ENCODE assay signal across 17 cellular contexts in genomic region chr1:192958350-192958749, GRCh38.
A peak's percentile ranks its signal among the peaks of the same experiment; 100 is the strongest.
DNase-seq lines count a peak whose midpoint lies in the region; ATAC-seq, FAIRE-seq and TF ChIP-seq lines count a peak whose summit lies in the region.
"Had no signal": no experiment of that assay in that cellular context is flagged by ENCODE, and none has a peak within 500 bp of the region (broad histone marks: within the 10 kb centered on the region; RNA-seq: fewer than 3 reads in every experiment).

No MANE protein-coding gene starts in this region.

- ATAC-seq in A549 (no peak), K562 (no peak)
- no peak for ATAC-seq in activated naive CD4-positive, alpha-beta T cell treated with anti-CD3 and anti-CD28 coated beads, Interleukin-2, amount 50 U/mL, for 72 hours

- no peak for TF ChIP-seq EP300 in A549 (IDR thresholded peaks at IDR 0.05)
- no peak for TF ChIP-seq EP300 in K562 (IDR thresholded peaks at IDR 0.05; ENCODE audit: low read length)

- H3K79me2 ChIP-seq in K562 (ENCODE audit: control insufficient read depth, insufficient read depth, low read length), result no peaks in the 10 kb centered on the region

- TF ChIP-seq RAD21 in A549 (conservative IDR thresholded peaks at IDR 0.05 in 1 of 2, IDR thresholded peaks at IDR 0.05 in 1 of 2) (no peak), K562 (CRISPR knock-in tag; conservative IDR thresholded peaks at IDR 0.05 in 1 of 2, IDR thresholded peaks at IDR 0.05 in 1 of 2) (no peak)

- H4K20me1 ChIP-seq in K562 (replicated peaks; ENCODE audit: control insufficient read depth, insufficient read depth, low read length), result no peaks in the 10 kb centered on the region
- H4K20me1 ChIP-seq: BLaER1 had no signal

- FAIRE-seq in A549 (lab: Jason Lieb, UNC) (no peak), D721Med (lab: Jason Lieb, UNC) (peak; percentile 78), K562 (lab: Jason Lieb, UNC) (no peak)
- FAIRE-seq: GM12892 had no signal

- H3K9me1 ChIP-seq in K562 (ENCODE audit: control insufficient read depth, insufficient read depth, low read length), result no peaks in the 10 kb centered on the region

- no peak overlapping the region for H3K9ac ChIP-seq in K562 (ENCODE audit: insufficient read depth in 1 of 2, low read depth in 2 of 2, low read length in 2 of 2)
- H3K9ac ChIP-seq: BLaER1 had no signal

- no peaks in the 10 kb centered on the region for H3K36me3 ChIP-seq in K562 (ENCODE audit: control insufficient read depth, insufficient read depth, low read length)
- H3K36me3 ChIP-seq: BLaER1 had no signal

- H3K27ac ChIP-seq in A549, result no peak overlapping the region
- H3K27ac ChIP-seq in K562 (ENCODE audit: extremely low read depth, low read depth, low read length), result no peak overlapping the region
- H3K27ac ChIP-seq: BLaER1, C4-2B had no signal

- H3K36me3 Mint-ChIP-seq in activated naive CD4-positive, alpha-beta T cell treated with anti-CD3 and anti-CD28 coated beads, Interleukin-2, amount 50 U/mL, for 72 hours, result no peaks in the 10 kb centered on the region

- POLR2A ChIA-PET in A549 (lab: Yijun Ruan, JAX), result no interaction called here
- POLR2A ChIA-PET in K562 (lab: Yijun Ruan, JAX), result interaction anchor here (1.0 kb wide), 1 partner anchor 146 kb away, joined by 4 read pairs; no protein-coding TSS in a partner anchor

- H3K27ac Mint-ChIP-seq in activated naive CD4-positive, alpha-beta T cell treated with anti-CD3 and anti-CD28 coated beads, Interleukin-2, amount 50 U/mL, for 72 hours, result no peak overlapping the region
- H3K27ac Mint-ChIP-seq: B cell; CD4-positive, alpha-beta T cell; CD8-positive, alpha-beta memory T cell had no signal

- no TSS peak for BruUV-seq in K562 (replicated peaks; lab: Mats Ljungman, UMichigan)

- no peak overlapping the region for H3K4me3 ChIP-seq in A549
- H3K4me3 ChIP-seq in K562, result no peak overlapping the region
- H3K4me3 ChIP-seq: BLaER1 had no signal

- H3K4me2 ChIP-seq in A549 (no peak overlapping the region), K562 (ENCODE audit: insufficient read depth, low read length) (no peak overlapping the region)
- H3K4me2 ChIP-seq: BLaER1 had no signal

- H3K9me3 ChIP-seq in A549 (no peaks in the 10 kb centered on the region), K562 (replicated peaks; ENCODE audit: control insufficient read depth, insufficient read depth, low read depth, low read length) (no peaks in the 10 kb centered on the region)
- H3K9me3 ChIP-seq: BLaER1 had no signal

- in situ Hi-C loops in K562 (cut with MboI), result no loop called here
- in situ Hi-C loops in G401 (cut with HindIII; ENCODE audit: low sequenced_read_pairs), result no loop called here

- intact Hi-C loops in K562 (cut with micrococcal nuclease), result no loop called here

- TF ChIP-seq POLR2A in A549 (IDR thresholded peaks at IDR 0.05; ENCODE audit: low read length) (no peak), K562 (conservative IDR thresholded peaks at IDR 0.05) (no peak)

- CTCF ChIA-PET in A549 (lab: Yijun Ruan, JAX) (no interaction called here), K562 (lab: Yijun Ruan, JAX; ENCODE audit: low intra/inter-chr PET ratio) (no interaction called here)

- no peak overlapping the region for H2AFZ ChIP-seq in K562 (ENCODE audit: low read depth, low read length)

- no peak for TF ChIP-seq CTCF in A549 (IDR thresholded peaks at IDR 0.05)
- TF ChIP-seq CTCF in D721Med (IDR thresholded peaks at IDR 0.05; ENCODE audit: insufficient read depth, missing control alignments), result no peak
- no peak for TF ChIP-seq CTCF in K562 (IDR thresholded peaks at IDR 0.05 in 2 of 3, conservative IDR thresholded peaks at IDR 0.05 in 1 of 3; ENCODE audit: insufficient read depth in 2 of 3, low read depth in 1 of 3, low read length in 3 of 3)

- no peaks in the 10 kb centered on the region for H3K27me3 ChIP-seq in K562 (ENCODE audit: control insufficient read depth in 2 of 2, insufficient read depth in 2 of 2, low read length in 2 of 2)
- H3K27me3 ChIP-seq: BLaER1 had no signal

- no peak for DNase-seq in A549 (ENCODE audit: low read depth in 1 of 2, low spot score in 1 of 2)
- DNase-seq in D721Med (ENCODE audit: insufficient read length, low spot score), result no peak
- no peak for DNase-seq in K562 (ENCODE audit: extremely low read depth in 1 of 4, low spot score in 3 of 4)
- DNase-seq in G401 (ENCODE audit: low spot score), result no peak
- DNase-seq in OCI-M1 (lab: John Stamatoyannopoulos, UW), result no peak
- no peak for DNase-seq in activated naive CD4-positive, alpha-beta T cell treated with anti-CD3 and anti-CD28 coated beads, Interleukin-2, amount 50 U/mL, for 72 hours (ENCODE audit: low spot score in 2 of 2)
- DNase-seq: CD4-positive, alpha-beta T cell; CD8-positive, alpha-beta memory T cell; DMS53; DMS79 treated with DMSO at 0.1 percent for 48 hours; GOT3; H7; HCEC 1CT had no signal

- H3K4me1 ChIP-seq in A549 (no peaks in the 10 kb centered on the region), K562 (replicated peaks in 1 of 2; ENCODE audit: control insufficient read depth in 2 of 2, insufficient read depth in 2 of 2, low read length in 2 of 2) (no peaks in the 10 kb centered on the region)
- H3K4me1 ChIP-seq: BLaER1 had no signal

- no peaks in the 10 kb centered on the region for H3K9me3 Mint-ChIP-seq in activated naive CD4-positive, alpha-beta T cell treated with anti-CD3 and anti-CD28 coated beads, Interleukin-2, amount 50 U/mL, for 72 hours
- H3K9me3 Mint-ChIP-seq: CD4-positive, alpha-beta T cell; CD8-positive, alpha-beta memory T cell had no signal

TF ChIP-seq in A549, 52 proteins besides CTCF, POLR2A, EP300 and RAD21:
- TF ChIP-seq CEBPB (IDR thresholded peaks at IDR 0.05), result no peak
- TF ChIP-seq MAFK (IDR thresholded peaks at IDR 0.05; ENCODE audit: partially characterized antibody), result peak; percentile 87
- no peak for TF ChIP-seq CBX8 (IDR thresholded peaks at IDR 0.05)

TF ChIP-seq in K562, 482 proteins besides CTCF, POLR2A, EP300 and RAD21:
- no peak for TF ChIP-seq NR3C1 (CRISPR knock-in tag; IDR thresholded peaks at IDR 0.05)
- peak; percentile 58; the same call in 1 of the 2 replicates for TF ChIP-seq MAFG (tag; conservative IDR thresholded peaks at IDR 0.05)
- peak; percentile 75 for TF ChIP-seq MAFK (IDR thresholded peaks at IDR 0.05; ENCODE audit: low read length)
- TF ChIP-seq C11orf30 (IDR thresholded peaks at IDR 0.05; ENCODE audit: low read depth), result peak; percentile 74
- TF ChIP-seq MAFF (IDR thresholded peaks at IDR 0.05; ENCODE audit: low read length), result peak; percentile 80
- peak; percentile 88 for TF ChIP-seq ZNF316 (IDR thresholded peaks at IDR 0.05)
- no peak for TF ChIP-seq ZNF407 (IDR thresholded peaks at IDR 0.05; ENCODE audit: low read depth)
- TF ChIP-seq CHD2 (IDR thresholded peaks at IDR 0.05; ENCODE audit: low read depth, low read length), result no peak
- no peak for TF ChIP-seq ZNF174 (CRISPR knock-in tag; IDR thresholded peaks at IDR 0.05)
- no peak for TF ChIP-seq FOXJ3 (CRISPR knock-in tag; IDR thresholded peaks at IDR 0.05)

Comparison
In these comparisons a context has a peak if more than half of its experiments do, and no peak if none do; other contexts are left out.
1. Of the 35 proteins assayed by ChIP-seq in both K562 and A549: peak only in K562: none; only in A549: none; in both: MAFK; in neither: 34.